In the genomic region with DNA sequence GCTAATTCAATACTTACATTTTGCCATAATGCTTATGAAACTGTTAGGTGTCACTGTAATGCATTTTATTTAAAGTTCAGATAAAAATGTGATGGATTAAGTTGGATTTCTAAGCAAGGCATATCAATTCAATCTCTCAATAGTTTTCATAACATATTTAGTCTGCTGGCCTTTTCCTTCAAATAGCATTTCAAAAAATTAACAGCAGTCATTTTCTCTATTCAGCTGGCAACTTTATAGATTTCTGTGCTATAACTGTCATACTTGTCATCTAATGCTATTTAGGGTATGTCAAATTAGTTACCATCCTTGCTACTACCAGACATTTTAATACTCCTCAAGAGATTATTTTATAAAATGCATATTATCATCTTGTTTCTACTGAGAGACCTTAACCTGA, we compare ENCODE assay signal across 37 cellular contexts. TPM values are rescaled to one million over a fixed set of nuclear protein-coding genes. Genes with fewer than 3 reads are reported as not detected.
"Had no signal": no experiment of that assay in that cellular context is flagged by ENCODE, and none has a peak within 500 bp of the region (broad histone marks: within the 10 kb centered on the region; RNA-seq: fewer than 3 reads in every experiment).

No MANE protein-coding gene starts in this region.

- DNase-seq: activated B cell treated with CpG ODN at 0.5 μM for 24 hours; activated CD4-positive, alpha-beta memory T cell treated with anti-CD3 and anti-CD28 coated beads for 36 hours; activated CD4-positive, alpha-beta T cell treated with anti-CD3 and anti-CD28 coated beads for 4 hours; activated CD4-positive, alpha-beta T cell treated with anti-CD3 and anti-CD28 coated beads, Interleukin-2, amount 10 ng/mL, durations not matched to agents 24 days and 14 days; activated CD4-positive, alpha-beta T cell treated with anti-CD3 and anti-CD28 coated beads, Interleukin-2, amount 50 U/mL, for 1 hour; activated CD4-positive, alpha-beta T cell treated with anti-CD3 and anti-CD28 coated beads, Interleukin-2, amount 50 U/mL, for 4 hours; activated CD4-positive, CD25-positive, alpha-beta regulatory T cell treated with anti-CD3 and anti-CD28 coated beads, Interleukin-2, amount 50 U/mL, for 72 hours; activated CD8-positive, alpha-beta memory T cell treated with anti-CD3 and anti-CD28 coated beads, Interleukin-2, amount 50 U/mL, for 4 hours; activated CD8-positive, alpha-beta T cell treated with anti-CD3 and anti-CD28 coated beads for 36 hours; activated effector memory CD4-positive, alpha-beta T cell treated with anti-CD3 and anti-CD28 coated beads, Interleukin-2, amount 50 U/mL, for 16 hours; activated gamma-delta T cell treated with Interleukin-2 at 50 U/mL for 16 hours; activated naive CD4-positive, alpha-beta T cell; activated naive CD4-positive, alpha-beta T cell treated with anti-CD3 and anti-CD28 coated beads for 36 hours; activated naive CD4-positive, alpha-beta T cell treated with anti-CD3 and anti-CD28 coated beads, Interleukin-2, amount 50 U/mL, for 16 hours; activated naive CD8-positive, alpha-beta T cell treated with anti-CD3 and anti-CD28 coated beads for 36 hours; activated T-cell treated with anti-CD3 and anti-CD28 coated beads for 4 hours; activated T-cell treated with anti-CD3 and anti-CD28 coated beads, Interleukin-2, amount 50 U/mL, for 1 hour; activated T-cell treated with anti-CD3 and anti-CD28 coated beads, Interleukin-2, amount 50 U/mL, for 4 hours; activated T-cell treated with anti-CD3 and anti-CD28 coated beads, Interleukin-2, amount 50 U/mL, for 72 hours; adrenal gland; amniotic stem cell; aorta; central memory CD4-positive, alpha-beta T cell; T-helper 1 cell; T-helper 2 cell; T-helper 9 cell had no signal

- H3K4me1 ChIP-seq: adrenal gland had no signal

- H3K27ac ChIP-seq: adrenal gland, body of pancreas, cardiac muscle cell, VCaP had no signal

- H3K9me3 ChIP-seq: adrenal gland, body of pancreas had no signal

- H3K4me3 ChIP-seq: adrenal gland, body of pancreas, cardiac muscle cell had no signal

- H3K4me3 Mint-ChIP-seq: activated B cell treated with CpG ODN at 0.5 μM for 24 hours; activated CD4-positive, alpha-beta memory T cell treated with anti-CD3 and anti-CD28 coated beads for 36 hours; activated CD4-positive, alpha-beta T cell treated with anti-CD3 and anti-CD28 coated beads, Interleukin-2, amount 10 ng/mL, durations not matched to agents 24 days and 14 days; activated CD8-positive, alpha-beta T cell treated with anti-CD3 and anti-CD28 coated beads for 36 hours; activated naive CD4-positive, alpha-beta T cell treated with anti-CD3 and anti-CD28 coated beads for 36 hours; activated naive CD8-positive, alpha-beta T cell treated with anti-CD3 and anti-CD28 coated beads for 36 hours; activated T-cell treated with anti-CD3 and anti-CD28 coated beads, Interleukin-2, amount 50 U/mL, for 4 hours; activated T-cell treated with anti-CD3 and anti-CD28 coated beads, Interleukin-2, amount 50 U/mL, for 72 hours; activated T-helper 1 cell treated with anti-CD3 and anti-CD28 coated beads, Interleukin-12 subunit alpha, Interleukin-12 subunit beta, Interleukin-2, Interleukin-4 antibody, amounts not matched to agents 30 ng/mL and 10 ng/mL and 1 ng/mL, durations not matched to agents 14 hours and 24 hours and 36 hours; activated T-helper 17 cell treated with anti-CD3 and anti-CD28 coated beads, Interleukin-2, amount 50 U/mL, for 72 hours; T-helper 1 cell treated with Interleukin-12 subunit alpha and Interleukin-12 subunit beta and Interleukin-4 antibody, amounts not matched to agents 30 μg/mL and 1 μg/mL, for 36 hours; T-helper 2 cell treated with Interferon-gamma antibody and Interleukin-4, amounts not matched to agents 5 μg/mL and 100 μg/mL, for 36 hours had no signal

- H3K27ac Mint-ChIP-seq: activated B cell treated with CpG ODN at 0.5 μM for 24 hours; activated CD4-positive, alpha-beta memory T cell treated with anti-CD3 and anti-CD28 coated beads for 36 hours; activated CD4-positive, alpha-beta T cell treated with anti-CD3 and anti-CD28 coated beads, Interleukin-2, amount 10 ng/mL, durations not matched to agents 24 days and 14 days; activated CD8-positive, alpha-beta T cell treated with anti-CD3 and anti-CD28 coated beads for 36 hours; activated naive CD4-positive, alpha-beta T cell treated with anti-CD3 and anti-CD28 coated beads for 36 hours; activated naive CD4-positive, alpha-beta T cell treated with anti-CD3 and anti-CD28 coated beads, Interleukin-2, amount 50 U/mL, for 72 hours; activated naive CD8-positive, alpha-beta T cell treated with anti-CD3 and anti-CD28 coated beads for 36 hours; activated T-cell treated with anti-CD3 and anti-CD28 coated beads, Interleukin-2, amount 50 U/mL, for 72 hours; activated T-helper 1 cell treated with anti-CD3 and anti-CD28 coated beads, Interleukin-12 subunit alpha, Interleukin-12 subunit beta, Interleukin-2, Interleukin-4 antibody, amounts not matched to agents 30 ng/mL and 10 ng/mL and 1 ng/mL, durations not matched to agents 14 hours and 24 hours and 36 hours; activated T-helper 17 cell treated with anti-CD3 and anti-CD28 coated beads, Interleukin-2, amount 50 U/mL, for 72 hours; T-helper 1 cell treated with Interleukin-12 subunit alpha and Interleukin-12 subunit beta and Interleukin-4 antibody, amounts not matched to agents 30 μg/mL and 1 μg/mL, for 36 hours; T-helper 2 cell treated with Interferon-gamma antibody and Interleukin-4, amounts not matched to agents 5 μg/mL and 100 μg/mL, for 36 hours had no signal

- H3K36me3 ChIP-seq: adrenal gland, cardiac muscle cell had no signal

- H3K4me1 Mint-ChIP-seq: activated T-helper 17 cell treated with anti-CD3 and anti-CD28 coated beads, Interleukin-2, amount 50 U/mL, for 72 hours had no signal

- H3K36me3 Mint-ChIP-seq: activated naive CD8-positive, alpha-beta T cell treated with anti-CD3 and anti-CD28 coated beads for 36 hours had no signal

- H3K9me3 Mint-ChIP-seq: activated B cell treated with CpG ODN at 0.5 μM for 24 hours; activated CD4-positive, alpha-beta memory T cell treated with anti-CD3 and anti-CD28 coated beads for 36 hours; activated CD8-positive, alpha-beta T cell treated with anti-CD3 and anti-CD28 coated beads for 36 hours; activated naive CD4-positive, alpha-beta T cell treated with anti-CD3 and anti-CD28 coated beads for 36 hours; activated naive CD4-positive, alpha-beta T cell treated with anti-CD3 and anti-CD28 coated beads, Interleukin-2, amount 50 U/mL, for 72 hours; activated naive CD8-positive, alpha-beta T cell treated with anti-CD3 and anti-CD28 coated beads for 36 hours; activated T-cell treated with anti-CD3 and anti-CD28 coated beads, Interleukin-2, amount 50 U/mL, for 4 hours; activated T-cell treated with anti-CD3 and anti-CD28 coated beads, Interleukin-2, amount 50 U/mL, for 72 hours; activated T-helper 1 cell treated with anti-CD3 and anti-CD28 coated beads, Interleukin-12 subunit alpha, Interleukin-12 subunit beta, Interleukin-2, Interleukin-4 antibody, amounts not matched to agents 30 ng/mL and 10 ng/mL and 1 ng/mL, durations not matched to agents 14 hours and 24 hours and 36 hours; activated T-helper 17 cell treated with anti-CD3 and anti-CD28 coated beads, Interleukin-2, amount 50 U/mL, for 72 hours; T-helper 1 cell treated with Interleukin-12 subunit alpha and Interleukin-12 subunit beta and Interleukin-4 antibody, amounts not matched to agents 30 μg/mL and 1 μg/mL, for 36 hours; T-helper 2 cell treated with Interferon-gamma antibody and Interleukin-4, amounts not matched to agents 5 μg/mL and 100 μg/mL, for 36 hours had no signal

RNA-seq across cellular contexts. Expression of a gene that starts 4.3 kb away (rescaled TPM):
- total RNA-seq: activated B cell treated with CpG ODN at 0.5 μM for 24 hours; activated CD4-positive, alpha-beta memory T cell treated with anti-CD3 and anti-CD28 coated beads for 36 hours; activated CD4-positive, alpha-beta T cell treated with anti-CD3 and anti-CD28 coated beads, Interleukin-2, amount 10 ng/mL, durations not matched to agents 24 days and 14 days; activated CD8-positive, alpha-beta memory T cell treated with anti-CD3 and anti-CD28 coated beads for 36 hours; activated CD8-positive, alpha-beta T cell treated with anti-CD3 and anti-CD28 coated beads for 36 hours; activated naive CD4-positive, alpha-beta T cell treated with anti-CD3 and anti-CD28 coated beads for 36 hours; activated naive CD4-positive, alpha-beta T cell treated with anti-CD3 and anti-CD28 coated beads, Interleukin-2, amount 50 U/mL, for 72 hours; activated naive CD8-positive, alpha-beta T cell treated with anti-CD3 and anti-CD28 coated beads for 36 hours; activated T-cell treated with anti-CD3 and anti-CD28 coated beads, Interleukin-2, amount 50 U/mL, for 4 hours; activated T-cell treated with anti-CD3 and anti-CD28 coated beads, Interleukin-2, amount 50 U/mL, for 72 hours; activated T-helper 1 cell treated with anti-CD3 and anti-CD28 coated beads, Interleukin-12 subunit alpha, Interleukin-12 subunit beta, Interleukin-2, Interleukin-4 antibody, amounts not matched to agents 30 ng/mL and 10 ng/mL and 1 ng/mL, durations not matched to agents 14 hours and 24 hours and 36 hours; activated T-helper 17 cell treated with anti-CD3 and anti-CD28 coated beads, Interleukin-2, amount 50 U/mL, for 72 hours; adrenal gland; aorta; astrocyte; bronchial epithelial cell; cardiac muscle cell had no signal
- polyA plus RNA-seq: adrenal gland, aorta, cardiac muscle cell had no signal
